ENCODE assay signal across 8 cellular contexts in genomic region chr6:150600302-150601017, GRCh38. TPM values are rescaled to one million over a fixed set of nuclear protein-coding genes. Genes with fewer than 3 reads are reported as not detected.
DNase-seq lines count a peak whose midpoint lies in the region; ATAC-seq and TF ChIP-seq lines count a peak whose summit lies in the region.

No MANE protein-coding gene starts in this region.

- intact Hi-C loops in CD4-positive, alpha-beta T cell (cut with DNase I, micrococcal nuclease), result no loop called here

- H3K4me1 Mint-ChIP-seq in CD4-positive, alpha-beta T cell (ENCODE audit: low read depth), result peaks cover 14% of the 10 kb centered on the region

- H3F3A ChIP-seq in neural cell (ENCODE audit: insufficient read depth, low read length, poor library complexity, severe bottlenecking), result no peaks in the 10 kb centered on the region

- H3K36me3 ChIP-seq in OCI-LY3 (replicated peaks; ENCODE audit: low read depth, low read length), result no peaks in the 10 kb centered on the region
- H3K36me3 ChIP-seq in neural cell (ENCODE audit: insufficient read depth, low read length), result no peaks in the 10 kb centered on the region

- peak; percentile 17 to 46 (median 37) for DNase-seq in CD4-positive, alpha-beta T cell
- peak; percentile 23 to 46 for DNase-seq in activated T-helper 1 cell treated with anti-CD3 and anti-CD28 coated beads, Interleukin-2, amount 50 U/mL, for 16 hours (ENCODE audit: low read depth in 1 of 2, low spot score in 1 of 2)
- DNase-seq in fibroblast of pulmonary artery (ENCODE audit: low read depth), result peak; percentile 77
- DNase-seq in superior temporal gyrus (ENCODE audit: extremely low spot score), result peak; percentile 55

- H3K4me3 Mint-ChIP-seq in CD4-positive, alpha-beta T cell, result peak overlapping the region; percentile 96

- H3K4me3 ChIP-seq in OCI-LY3 (ENCODE audit: low read length), result peak overlapping the region; percentile 90
- peak overlapping the region; percentile 57 for H3K4me3 ChIP-seq in fibroblast of pulmonary artery (replicated peaks; ENCODE audit: low read depth, low read length)
- peak overlapping the region; percentile 98 for H3K4me3 ChIP-seq in neural cell (ENCODE audit: low read length)

- CTCF ChIA-PET in CD4-positive, alpha-beta T cell (lab: Charles Lee), result no interaction called here

- no peaks in the 10 kb centered on the region for H3K36me3 Mint-ChIP-seq in CD4-positive, alpha-beta T cell (ENCODE audit: low read depth)

- peak; percentile 45 for TF ChIP-seq CTCF in CD4-positive, alpha-beta T cell (IDR thresholded peaks at IDR 0.05)
- TF ChIP-seq CTCF in OCI-LY3 (IDR thresholded peaks at IDR 0.05; ENCODE audit: low read depth, low read length), result peak; percentile 28; the same call in 1 of the 2 replicates
- peak; percentile 44 for TF ChIP-seq CTCF in fibroblast of pulmonary artery (IDR thresholded peaks at IDR 0.05; ENCODE audit: low read length, missing control alignments)
- peak; percentile 81 for TF ChIP-seq CTCF in neural cell (IDR thresholded peaks at IDR 0.05; ENCODE audit: poor library complexity, severe bottlenecking)

- H4K20me1 ChIP-seq in OCI-LY3 (ENCODE audit: insufficient read depth, low read length) (peaks cover 25% of the 10 kb centered on the region), neural cell (ENCODE audit: insufficient read depth) (no peaks in the 10 kb centered on the region)

- H3K27me3 Mint-ChIP-seq in CD4-positive, alpha-beta T cell, result peaks cover 51% of the 10 kb centered on the region

- TF ChIP-seq EP300 in neural cell (conservative IDR thresholded peaks at IDR 0.05; ENCODE audit: poor library complexity, severe bottlenecking), result peak; percentile 34

- H3K9me2 ChIP-seq in neural cell (ENCODE audit: insufficient read depth, low read length), result no peaks in the 10 kb centered on the region

- H3K79me2 ChIP-seq in OCI-LY3 (ENCODE audit: low read length), result peaks cover 56% of the 10 kb centered on the region
- peaks cover 28% of the 10 kb centered on the region for H3K79me2 ChIP-seq in neural cell (replicated peaks; ENCODE audit: insufficient read depth, low read length)

- peak overlapping the region; percentile 79 for H3K27ac Mint-ChIP-seq in CD4-positive, alpha-beta T cell

- H3K9ac ChIP-seq in OCI-LY3 (ENCODE audit: low read length) (peak overlapping the region; percentile 93), neural cell (ENCODE audit: low read length) (peak overlapping the region; percentile 92)

- peaks cover 33% of the 10 kb centered on the region for H3K27me3 ChIP-seq in CD4-positive, alpha-beta T cell (ENCODE audit: control insufficient read depth, insufficient read depth, low read length)
- H3K27me3 ChIP-seq in OCI-LY3 (ENCODE audit: low read depth, low read length), result 0 out of 2 replicates have a peak, but pooled peaks cover 2% of the 10 kb centered on the region
- H3K27me3 ChIP-seq in neural cell (ENCODE audit: insufficient read depth, low read depth, low read length), result no peaks in the 10 kb centered on the region

- H3K4me1 ChIP-seq in OCI-LY3 (ENCODE audit: low read length), result peaks cover 42% of the 10 kb centered on the region

- no peaks in the 10 kb centered on the region for H3K9me3 Mint-ChIP-seq in CD4-positive, alpha-beta T cell

- H2AFZ ChIP-seq in OCI-LY3 (ENCODE audit: low read depth, low read length) (no peak overlapping the region), neural cell (ENCODE audit: low read depth, low read length) (peak overlapping the region; percentile 97)

- H3K9me3 ChIP-seq in CD4-positive, alpha-beta T cell (ENCODE audit: control insufficient read depth, low read length), result no peaks in the 10 kb centered on the region
- H3K9me3 ChIP-seq in OCI-LY3 (ENCODE audit: insufficient read depth, low read length), result no peaks in the 10 kb centered on the region
- H3K9me3 ChIP-seq in neural cell (ENCODE audit: low read length), result no peaks in the 10 kb centered on the region

- POLR2A ChIA-PET in CD4-positive, alpha-beta T cell (lab: Charles Lee), result interaction anchor here (0.7 to 1.6 kb wide), 3 partner anchors 32 to 790 kb away, joined by 3 to 5 read pairs (median 4); no protein-coding TSS in a partner anchor

- H3K27ac ChIP-seq in CD4-positive, alpha-beta T cell (ENCODE audit: low read depth, low read length), result no peak overlapping the region
- H3K27ac ChIP-seq in OCI-LY3 (ENCODE audit: low read length) (peak overlapping the region; percentile 79), neural cell (ENCODE audit: low read length) (peak overlapping the region; percentile 93)

- ATAC-seq in CD4-positive, alpha-beta T cell (ENCODE audit: poor library complexity), result peak; percentile 65
- ATAC-seq in GM19351 (IDR thresholded peaks at IDR 0.05; ENCODE audit: unreplicated experiment), result peak; percentile 71
- ATAC-seq in HG03460 (IDR thresholded peaks at IDR 0.05; ENCODE audit: unreplicated experiment), result peak; percentile 65

- peak; percentile 58 for TF ChIP-seq RAD21 in neural cell (conservative IDR thresholded peaks at IDR 0.05)

- H3K4me2 ChIP-seq in OCI-LY3 (ENCODE audit: low read length) (peak overlapping the region; percentile 98), neural cell (ENCODE audit: low read length) (peak overlapping the region; percentile 38)

TF ChIP-seq in neural cell, 6 proteins besides CTCF, POLR2A, EP300 and RAD21:
- TF ChIP-seq TAF1 (IDR thresholded peaks at IDR 0.05; ENCODE audit: low read depth) (peak; percentile 31), MXI1 (conservative IDR thresholded peaks at IDR 0.05; ENCODE audit: poor library complexity, severe bottlenecking) (no peak), REST (IDR thresholded peaks at IDR 0.05; ENCODE audit: borderline replicate concordance) (peak; percentile 61), POLR2AphosphoS5 (IDR thresholded peaks at IDR 0.05) (peak; percentile 74), SMC3 (conservative IDR thresholded peaks at IDR 0.05; ENCODE audit: poor library complexity) (peak; percentile 54), EZH2 (IDR thresholded peaks at IDR 0.05; ENCODE audit: borderline replicate concordance, insufficient read depth, low read length, poor library complexity, severe bottlenecking) (no peak)
TF ChIP-seq in neural cell: peak in this region for 4.

RNA-seq across cellular contexts. Expression of gene PLEKHG1, which starts 0.8 kb away (rescaled TPM):
- total RNA-seq in CD4-positive, alpha-beta T cell, result 1 to 10 TPM; 1.5 to 1.8 TPM
- polyA plus RNA-seq in neural cell, result 2.2 and 2.6 TPM in 2 replicates
- 8.0 and 14.7 TPM in 2 replicates for polyA minus RNA-seq in neural cell

Comparison
In these comparisons a context has a peak if more than half of its experiments do, and no peak if none do; other contexts are left out.
1. CTCF ChIP-seq: peak in every context shown above with its lines; median percentile 81 in neural cell; 45 in CD4-positive, alpha-beta T cell; 44 in fibroblast of pulmonary artery; 28 in OCI-LY3.